ENCODE assay signal across 10 cellular contexts in genomic region chr16:75288596-75289120, GRCh38.
DNase-seq lines count a peak whose midpoint lies in the region; ATAC-seq and FAIRE-seq lines count a peak whose summit lies in the region.
"Had no signal": no experiment of that assay in that cellular context is flagged by ENCODE, and none has a peak within 500 bp of the region (broad histone marks: within the 10 kb centered on the region; RNA-seq: fewer than 3 reads in every experiment).

No MANE protein-coding gene starts in this region.

- peaks cover 20% of the 10 kb centered on the region for H3K36me3 Mint-ChIP-seq in effector memory CD8-positive, alpha-beta T cell (ENCODE audit: insufficient read depth)

- FAIRE-seq in GM19239 (lab: Jason Lieb, UNC): no peak

- H3K4me3 Mint-ChIP-seq in effector memory CD8-positive, alpha-beta T cell: peak overlapping the region; percentile 56 to 71

- H3K27me3 Mint-ChIP-seq in effector memory CD8-positive, alpha-beta T cell: peaks cover 17 to 65% of the 10 kb centered on the region in 2 donors

- DNase-seq in activated CD4-positive, CD25-positive, alpha-beta regulatory T cell treated with anti-CD3 and anti-CD28 coated beads, Interleukin-2, amount 50 U/mL, for 72 hours: peak; percentile 69
- peak; percentile 64 to 65 (median 64) for DNase-seq in effector memory CD8-positive, alpha-beta T cell
- peak; percentile 19 to 38 for DNase-seq in stimulated activated CD4-positive, alpha-beta T cell treated with anti-CD3 and anti-CD28 coated beads, Interleukin-4, amount 100 ng/mL, for 4 hours
- no peak for DNase-seq in NCI-H2107 treated with DMSO at 0.1 percent for 48 hours (lab: John Stamatoyannopoulos, UW; ENCODE audit: unreplicated experiment)
- no peak for DNase-seq in GM19239 (ENCODE audit: insufficient read length, low spot score)
- DNase-seq: gastrocnemius medialis, WERI-Rb-1 had no signal

- peak overlapping the region in 1 of 2 donors; percentile 45 for H3K27ac Mint-ChIP-seq in effector memory CD8-positive, alpha-beta T cell

- peak; percentile 53 for ATAC-seq in GM18907 (IDR thresholded peaks at IDR 0.05; ENCODE audit: unreplicated experiment)
- ATAC-seq in effector memory CD8-positive, alpha-beta T cell (replicated peaks): peak; percentile 99
- ATAC-seq in GM21526 (IDR thresholded peaks at IDR 0.05; ENCODE audit: low FRiP score, unreplicated experiment): no peak
- no peak for ATAC-seq in HG03439 (IDR thresholded peaks at IDR 0.05; ENCODE audit: unreplicated experiment)
- ATAC-seq: gastrocnemius medialis had no signal

- H3K9me3 Mint-ChIP-seq in effector memory CD8-positive, alpha-beta T cell: no peaks in the 10 kb centered on the region

- H3K4me1 Mint-ChIP-seq in effector memory CD8-positive, alpha-beta T cell (ENCODE audit: low read depth in 2 of 2): peaks cover 12 to 15% of the 10 kb centered on the region in 2 donors

Comparison
In these comparisons a context has a peak if more than half of its experiments do, and no peak if none do; other contexts are left out.
1. ATAC-seq: peak in GM18907 (single experiment) and effector memory CD8-positive, alpha-beta T cell (single experiment); none in GM21526 (single experiment) and HG03439 (single experiment).
2. DNase-seq: peak in activated CD4-positive, CD25-positive, alpha-beta regulatory T cell treated with anti-CD3 and anti-CD28 coated beads, Interleukin-2, amount 50 U/mL, for 72 hours (single experiment), effector memory CD8-positive, alpha-beta T cell (3 of 3) and stimulated activated CD4-positive, alpha-beta T cell treated with anti-CD3 and anti-CD28 coated beads, Interleukin-4, amount 100 ng/mL, for 4 hours (2 of 2); none in NCI-H2107 treated with DMSO at 0.1 percent for 48 hours (single experiment) and GM19239 (single experiment).